In the genomic region with DNA sequence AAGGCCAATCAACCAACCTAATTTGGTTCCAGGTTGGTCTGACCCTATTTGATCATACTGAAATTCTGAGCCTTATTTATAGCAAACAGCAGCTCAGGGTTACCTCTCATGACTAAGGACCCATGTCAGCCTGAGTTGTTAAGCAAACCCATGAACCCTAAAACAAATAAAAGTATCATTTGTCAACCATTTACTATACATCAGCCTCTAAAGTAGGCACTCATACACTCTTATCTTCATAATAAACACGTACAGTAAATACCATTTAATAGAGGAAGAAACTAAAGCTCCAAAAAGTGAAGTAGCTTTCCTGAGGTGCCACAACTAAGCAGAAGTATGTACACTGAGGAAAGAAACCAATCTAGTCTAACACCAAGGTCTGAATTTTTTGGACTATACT, we compare ENCODE assay signal across 23 cellular contexts. TPM values are rescaled to one million over a fixed set of nuclear protein-coding genes. Genes with fewer than 3 reads are reported as not detected.
DNase-seq lines count a peak whose midpoint lies in the region; ATAC-seq and TF ChIP-seq lines count a peak whose summit lies in the region.
"Had no signal": no experiment of that assay in that cellular context is flagged by ENCODE, and none has a peak within 500 bp of the region (broad histone marks: within the 10 kb centered on the region; RNA-seq: fewer than 3 reads in every experiment).

No MANE protein-coding gene starts in this region.

- 61 to 80% methylated on average over 1 of the region's 1 CpG for WGBS in thyroid gland, 2 donors

- H3K9me3 ChIP-seq in OCI-LY1 (ENCODE audit: low read length) = peaks cover 10% of the 10 kb centered on the region; the same call in 1 of the 2 replicates
- H3K9me3 ChIP-seq in neutrophil = no peaks in the 10 kb centered on the region
- H3K9me3 ChIP-seq in thyroid gland = no peaks in the 10 kb centered on the region
- H3K9me3 ChIP-seq: esophagus muscularis mucosa had no signal

- peaks cover 12% of the 10 kb centered on the region for H3K36me3 ChIP-seq in OCI-LY1 (ENCODE audit: insufficient read depth, low read length)
- H3K36me3 ChIP-seq in neutrophil = peaks cover 5% of the 10 kb centered on the region
- H3K36me3 ChIP-seq in thyroid gland = no peaks in the 10 kb centered on the region

- no peaks in the 10 kb centered on the region for H3K9me2 ChIP-seq in OCI-LY1 (ENCODE audit: low read depth, low read length)

- no peak overlapping the region for H2AFZ ChIP-seq in OCI-LY1 (ENCODE audit: low read length)

- H3K27ac ChIP-seq in OCI-LY1 (ENCODE audit: low read depth, low read length, poor library complexity, severe bottlenecking) = peak overlapping the region; percentile 14
- H3K27ac ChIP-seq in neutrophil = peak overlapping the region; percentile 75
- H3K27ac ChIP-seq in thyroid gland = no peak overlapping the region
- H3K27ac ChIP-seq: esophagus muscularis mucosa had no signal

- peaks cover 24 to 51% (median 37%) of the 10 kb centered on the region in 3 donors for H3K4me1 Mint-ChIP-seq in IgD-negative memory B cell

- ATAC-seq in GM19023 (IDR thresholded peaks at IDR 0.05; ENCODE audit: unreplicated experiment) = no peak
- ATAC-seq: mucosa of descending colon had no signal

- no peak for TF ChIP-seq POLR2A in thyroid gland (IDR thresholded peaks at IDR 0.05)

- no peak overlapping the region for H3K9ac ChIP-seq in OCI-LY1 (ENCODE audit: low read length)

- peaks cover 20% of the 10 kb centered on the region for H3K36me3 Mint-ChIP-seq in IgD-negative memory B cell

- H3K27ac Mint-ChIP-seq in IgD-negative memory B cell = peak overlapping the region in 2 of 3 donors; percentile 13 to 90
- H3K27ac Mint-ChIP-seq: activated naive CD4-positive, alpha-beta T cell treated with anti-CD3 and anti-CD28 coated beads for 36 hours had no signal

- peaks cover 28% of the 10 kb centered on the region; the same call in 1 of the 2 replicates for H3K79me2 ChIP-seq in OCI-LY1 (ENCODE audit: insufficient read depth, low read length)

- H3K27me3 ChIP-seq in OCI-LY1 (ENCODE audit: insufficient read depth, low read length) (no peaks in the 10 kb centered on the region), neutrophil (no peaks in the 10 kb centered on the region), thyroid gland (no peaks in the 10 kb centered on the region)
- H3K27me3 ChIP-seq: esophagus muscularis mucosa had no signal

- intact Hi-C loops in thyroid gland (cut with DNase I) = no loop called here

- H4K20me1 ChIP-seq in OCI-LY1 (ENCODE audit: insufficient read depth, low read length) = no peaks in the 10 kb centered on the region

- DNase-seq in SIG-M5 treated with dmso at 0.1 percent for 504 hours (lab: John Stamatoyannopoulos, UW; ENCODE audit: unreplicated experiment) = peak; percentile 3
- no peak for DNase-seq in SIG-M5 (lab: John Stamatoyannopoulos, UW)
- no peak for DNase-seq in activated naive CD4-positive, alpha-beta T cell treated with anti-CD3 and anti-CD28 coated beads, Interleukin-2, amount 50 U/mL, for 16 hours
- DNase-seq in thyroid gland = no peak
- DNase-seq: activated CD4-positive, alpha-beta T cell treated with anti-CD3 and anti-CD28 coated beads, Interleukin-2, amount 50 U/mL, for 48 hours; activated naive CD4-positive, alpha-beta T cell treated with anti-CD3 and anti-CD28 coated beads for 36 hours; aorta; CD4-positive, CD25-positive, alpha-beta regulatory T cell; effector CD8-positive, alpha-beta T cell; left ventricle myocardium superior; mucosa of descending colon; NCI-H1436; NCI-H226; nucleus accumbens; SHP77; stimulated activated CD4-positive, alpha-beta T cell treated with anti-CD3 and anti-CD28 coated beads, Interleukin-12 subunit alpha, Interleukin-12 subunit beta, amount 100 ng/mL, for 4 hours; stimulated activated CD8-positive, alpha-beta memory T cell treated with anti-CD3 and anti-CD28 coated beads, Interleukin-4, amount 100 ng/mL, for 48 hours had no signal

- no peak overlapping the region for H3K4me2 ChIP-seq in OCI-LY1 (ENCODE audit: low read length)

- no peaks in the 10 kb centered on the region for H3K27me3 Mint-ChIP-seq in IgD-negative memory B cell
- H3K27me3 Mint-ChIP-seq: CD4-positive, CD25-positive, alpha-beta regulatory T cell had no signal

- peaks cover 7 to 22% (median 8%) of the 10 kb centered on the region in 3 donors for H3K9me3 Mint-ChIP-seq in IgD-negative memory B cell

- TF ChIP-seq CTCF in OCI-LY1 (IDR thresholded peaks at IDR 0.05; ENCODE audit: low read length) = no peak
- TF ChIP-seq CTCF in neutrophil (IDR thresholded peaks at IDR 0.05) = no peak
- no peak for TF ChIP-seq CTCF in thyroid gland (IDR thresholded peaks at IDR 0.05)

- H3K4me3 ChIP-seq in OCI-LY1 (ENCODE audit: low read depth, low read length, poor library complexity, severe bottlenecking) (no peak overlapping the region), neutrophil (ENCODE audit: low read depth in 1 of 2, low read length in 1 of 2) (no peak overlapping the region), thyroid gland (replicated peaks in 1 of 3) (no peak overlapping the region)
- H3K4me3 ChIP-seq: esophagus muscularis mucosa, mucosa of descending colon had no signal

- no peak overlapping the region for H3K4me3 Mint-ChIP-seq in IgD-negative memory B cell
- H3K4me3 Mint-ChIP-seq: activated naive CD4-positive, alpha-beta T cell treated with anti-CD3 and anti-CD28 coated beads for 36 hours; CD4-positive, CD25-positive, alpha-beta regulatory T cell; T-helper 1 cell treated with Interleukin-12 subunit alpha and Interleukin-12 subunit beta and Interleukin-4 antibody, amounts not matched to agents 30 μg/mL and 1 μg/mL, for 36 hours had no signal

- no peaks in the 10 kb centered on the region for H3F3A ChIP-seq in OCI-LY1 (ENCODE audit: insufficient read depth, low read length)

- peaks cover 19% of the 10 kb centered on the region for H3K4me1 ChIP-seq in OCI-LY1 (ENCODE audit: insufficient read depth, low read length, severe bottlenecking)
- H3K4me1 ChIP-seq in neutrophil (ENCODE audit: control insufficient read depth in 1 of 2, insufficient read depth in 1 of 2, low read depth in 1 of 2, low read length in 1 of 2) = peaks cover 0 to 20% of the 10 kb centered on the region in 2 experiments
- H3K4me1 ChIP-seq in thyroid gland = peaks cover 8 to 13% of the 10 kb centered on the region in 2 donors

RNA-seq across cellular contexts. Expression of a gene that starts 25.2 kb away (rescaled TPM):
- 32.4 TPM for polyA plus RNA-seq in IgD-negative memory B cell
- total RNA-seq in thyroid gland = 10 to 100 TPM; 41.3 to 53.4 (median 45.5) TPM

Comparison
In these comparisons a context has a peak if more than half of its experiments do, and no peak if none do; other contexts are left out.
1. H3K27ac ChIP-seq: peak in OCI-LY1 (single experiment) and neutrophil (single experiment); none in thyroid gland (0 of 3).